Comparison of ENCODE assay signal across 11 cellular contexts in genomic region chr19:40365010-40365409, GRCh38. TPM values are rescaled to one million over a fixed set of nuclear protein-coding genes. Genes with fewer than 3 reads are reported as not detected.
A peak's percentile ranks its signal among the peaks of the same experiment; 100 is the strongest.
DNase-seq lines count a peak whose midpoint lies in the region; ATAC-seq, FAIRE-seq and TF ChIP-seq lines count a peak whose summit lies in the region.
"Had no signal": no experiment of that assay in that cellular context is flagged by ENCODE, and none has a peak within 500 bp of the region (broad histone marks: within the 10 kb centered on the region; RNA-seq: fewer than 3 reads in every experiment).

No MANE protein-coding gene starts in this region.

- peak overlapping the region; percentile 77 for H3K4me3 Mint-ChIP-seq in mesothelial cell of epicardium

- H3K9me3 ChIP-seq in A549, result no peaks in the 10 kb centered on the region
- H3K9me3 ChIP-seq in HUES48 (ENCODE audit: control insufficient read depth, insufficient read depth, low read length), result no peaks in the 10 kb centered on the region
- no peaks in the 10 kb centered on the region for H3K9me3 ChIP-seq in GM12878 (replicated peaks; ENCODE audit: control insufficient read depth, insufficient read depth, low read length)

- H3K36me3 ChIP-seq in HUES48 (ENCODE audit: control insufficient read depth, insufficient read depth, low read length) (peaks cover 29% of the 10 kb centered on the region), GM12878 (ENCODE audit: control insufficient read depth in 2 of 2, insufficient read depth in 2 of 2, low read length in 1 of 2) (no peaks in the 10 kb centered on the region; a peak in 1 of 4 replicates)

- FAIRE-seq in A549 (lab: Jason Lieb, UNC) (peak; percentile 73), GM12878 (lab: Jason Lieb, UNC) (no peak)
- FAIRE-seq: TTC549 had no signal

- POLR2A ChIA-PET in A549 (lab: Yijun Ruan, JAX), result interaction anchor here (1.1 to 2.3 kb wide), 4 partner anchors 10 to 61 kb away, joined by 5 to 8 read pairs (median 6); partner anchors contain the start of genes C19orf47, PLD3 and SERTAD1
- POLR2A ChIA-PET in GM12878 (lab: Charles Lee), result interaction anchor here (0.7 to 0.8 kb wide), 2 partner anchors 17 to 1017 kb away, joined by 3 to 5 read pairs; partner anchors contain the start of genes C19orf47 and PLD3

- no peaks in the 10 kb centered on the region for H3K79me2 ChIP-seq in GM12878 (ENCODE audit: control insufficient read depth, insufficient read depth, low read length)

- TF ChIP-seq POLR2A in A549 (IDR thresholded peaks at IDR 0.05; ENCODE audit: low read length) (no peak), GM12878 (IDR thresholded peaks at IDR 0.05; ENCODE audit: low read depth, low read length) (no peak)

- H3K27ac ChIP-seq in A549 (no peak overlapping the region; a peak in 1 of 6 replicates), HUES48 (ENCODE audit: low read depth, low read length) (no peak overlapping the region), GM12878 (ENCODE audit: control insufficient read depth, insufficient read depth) (no peak overlapping the region)

- no peaks in the 10 kb centered on the region for H4K20me1 ChIP-seq in GM12878 (ENCODE audit: control insufficient read depth, insufficient read depth)

- CTCF ChIA-PET in A549 (lab: Yijun Ruan, JAX), result interaction anchor here (0.6 to 5.5 kb wide), 13 partner anchors 9 to 170 kb away, joined by 3 to 36 read pairs (median 4); partner anchors contain the start of genes C19orf47 and PLD3
- CTCF ChIA-PET in GM12878 (lab: Yijun Ruan, JAX), result no interaction called here

- H3K27me3 Mint-ChIP-seq in mesothelial cell of epicardium (ENCODE audit: low read depth), result no peaks in the 10 kb centered on the region

- ATAC-seq in A549 (no peak), GM12878 (no peak), left cardiac atrium (no peak)

- H3K9ac ChIP-seq in HUES48 (ENCODE audit: low read depth, low read length), result peak overlapping the region; percentile 48; the same call in 1 of the 2 replicates
- H3K9ac ChIP-seq in GM12878 (ENCODE audit: control insufficient read depth, insufficient read depth, low read length), result no peak overlapping the region

- H3K4me2 ChIP-seq in A549 (peak overlapping the region; percentile 56), GM12878 (ENCODE audit: control insufficient read depth, insufficient read depth) (peak overlapping the region; percentile 31; the same call in 1 of the 2 replicates)

- TF ChIP-seq CTCF in A549 (IDR thresholded peaks at IDR 0.05) (no peak), GM12878 (IDR thresholded peaks at IDR 0.05 in 2 of 3, conservative IDR thresholded peaks at IDR 0.05 in 1 of 3; ENCODE audit: control insufficient read depth in 2 of 3, extremely low read depth in 1 of 3, insufficient read depth in 1 of 3, low read depth in 3 of 3, low read length in 3 of 3) (no peak), mesothelial cell of epicardium (IDR thresholded peaks at IDR 0.05; ENCODE audit: unreplicated experiment) (no peak)

- peak overlapping the region; percentile 91 for H3K27ac Mint-ChIP-seq in mesothelial cell of epicardium

- peaks cover 3% of the 10 kb centered on the region for H3K36me3 Mint-ChIP-seq in mesothelial cell of epicardium

- SMC1A ChIA-PET in GM12878 (lab: Charles Lee; ENCODE audit: uncharacterized antibody, unreplicated experiment), result interaction anchor here (2.1 kb wide), 1 partner anchor 8 kb away, joined by 4 read pairs; no protein-coding TSS in a partner anchor

- H3K9me3 Mint-ChIP-seq in mesothelial cell of epicardium, result no peaks in the 10 kb centered on the region

- no TSS peak for BruUV-seq in GM12878 (replicated peaks; lab: Mats Ljungman, UMichigan)

- H2AFZ ChIP-seq in GM12878 (ENCODE audit: control insufficient read depth, low read depth, low read length), result no peak overlapping the region; the same call in 1 of the 2 replicates

- no peak for TF ChIP-seq EP300 in A549 (IDR thresholded peaks at IDR 0.05)
- no peak for TF ChIP-seq EP300 in GM12878 (IDR thresholded peaks at IDR 0.05; ENCODE audit: borderline replicate concordance in 1 of 2, control insufficient read depth in 1 of 2, low read depth in 2 of 2, low read length in 2 of 2)

- peaks cover 21% of the 10 kb centered on the region for H3K4me1 Mint-ChIP-seq in mesothelial cell of epicardium

- in situ Hi-C loops in GM12878 (cut with MboI), result no loop called here

- RAD21 ChIA-PET in GM12878 (lab: Charles Lee; ENCODE audit: unreplicated experiment), result no interaction called here

- peak overlapping the region; percentile 31 for H3K4me3 ChIP-seq in A549
- H3K4me3 ChIP-seq in HUES48 (ENCODE audit: low read depth, low read length), result peak overlapping the region; percentile 58
- 0 out of 2 replicates have a peak overlapping the region, but pooled peaks have one; percentile 53 for H3K4me3 ChIP-seq in GM12878

- H3K27me3 ChIP-seq in HUES48 (ENCODE audit: control insufficient read depth, insufficient read depth, low read length) (no peaks in the 10 kb centered on the region), GM12878 (replicated peaks in 1 of 2; ENCODE audit: control insufficient read depth in 2 of 2, insufficient read depth in 2 of 2, low read length in 1 of 2) (no peaks in the 10 kb centered on the region)

- intact Hi-C loops in GM12878 (cut with micrococcal nuclease; ENCODE audit: unreplicated experiment) (no loop called here), left cardiac atrium (cut with DNase I) (no loop called here)

- DNase-seq in A549 (ENCODE audit: low read depth in 1 of 2, low spot score in 1 of 2) (no peak), GM12878 (ENCODE audit: low read depth, low spot score) (no peak), mesothelial cell of epicardium (ENCODE audit: low spot score in 2 of 2, unreplicated experiment in 2 of 2) (no peak), AG08395 (ENCODE audit: low spot score) (no peak), NCI-H1694 treated with DMSO at 0.1 percent for 48 hours (lab: John Stamatoyannopoulos, UW) (no peak), left cardiac atrium (no peak), NCI-H1694 (lab: John Stamatoyannopoulos, UW) (no peak)
- DNase-seq: activated gamma-delta T cell, COR-L47 had no signal

- 77% methylated on average over 3 of the region's 3 CpGs for WGBS in A549 (ENCODE audit: missing lambda C conversion rate)
- 67% methylated on average over 3 of the region's 3 CpGs for WGBS in GM12878 (ENCODE audit: insufficient coverage, insufficient replicate concordance, low lambda C conversion rate, missing lambda C conversion rate)

- TF ChIP-seq RAD21 in A549 (conservative IDR thresholded peaks at IDR 0.05 in 1 of 2, IDR thresholded peaks at IDR 0.05 in 1 of 2) (no peak), GM12878 (IDR thresholded peaks at IDR 0.05; ENCODE audit: insufficient read depth, low read depth, low read length) (no peak)

- H3K4me1 ChIP-seq in A549, result peaks cover 16% of the 10 kb centered on the region
- peaks cover 13% of the 10 kb centered on the region for H3K4me1 ChIP-seq in HUES48 (ENCODE audit: control insufficient read depth, insufficient read depth, low read length)
- no peaks in the 10 kb centered on the region for H3K4me1 ChIP-seq in GM12878 (ENCODE audit: control insufficient read depth, insufficient read depth, low read length)

RNA-seq across cellular contexts. Expression of gene PLD3, which starts 16.5 kb away (rescaled TPM):
- 290 and 350 TPM in 2 replicates for polyA plus RNA-seq in A549 (2011; rRNA removed)
- 322 and 419 TPM in 2 replicates for polyA plus RNA-seq in A549 (2012; cell fraction: cytosol; rRNA removed)
- polyA plus RNA-seq in A549 (2012; cell fraction: nucleus; rRNA removed), result 632 and 811 TPM in 2 replicates
- 215 to 283 TPM (median 265 TPM) in 3 replicates for polyA plus RNA-seq in A549 (2017; fragmentation: RNase III; extraction: RNeasy Plus Mini Kit Qiagen cat#74134 plus additional on column Dnase treatment)
- polyA minus RNA-seq in A549 (2011; rRNA and poly(A)+ RNA removed), result 244 and 264 TPM in 2 replicates
- total RNA-seq in GM12878 (2013; cell fraction: nucleolus; rRNA removed), result 96.7 and 106 TPM in 2 replicates
- 111 and 134 TPM in 2 replicates for total RNA-seq in GM12878 (2014; rRNA removed)
- total RNA-seq in GM12878 (2014; rRNA removed; fragmentation: Illumina TruSeq; extraction: Trizol), result 37.3 and 40.1 TPM in 2 replicates
- total RNA-seq in GM12878 (2021), result 113 and 118 TPM in 2 replicates
- polyA plus RNA-seq in GM12878 (2011; ENCODE audit: low read depth), result 52.4 TPM
- polyA plus RNA-seq in GM12878 (2011; rRNA removed), result 15.4 and 36.4 TPM in 2 replicates
- 40.7 and 44.1 TPM in 2 replicates for polyA plus RNA-seq in GM12878 (2011; cell fraction: cytosol; rRNA removed)
- 40.0 and 46.3 TPM in 2 replicates for polyA plus RNA-seq in GM12878 (2011; cell fraction: nucleus; rRNA removed)
- polyA plus RNA-seq in GM12878 (2012), result 104 and 139 TPM in 2 replicates
- 11.5 and 47.7 TPM in 2 replicates for polyA plus RNA-seq in GM12878 (2014; fragmentation: Illumina TruSeq; extraction: Trizol)
- polyA plus RNA-seq in GM12878 (2014; fragmentation: Nextera tagmentation; extraction: Ambion mirVana), result 1 to 10 TPM; 1.3 to 2.2 TPM
- 97.7 and 112 TPM in 2 replicates for polyA plus RNA-seq in GM12878 (2014; rRNA removed)
- polyA plus RNA-seq in GM12878 (2016; fragmentation: Nextera tagmentation; extraction: Ambion mirVana), result 100 to 1,000 TPM in 1 of 2 experiments, 10 to 100 TPM in 1; 99.6 to 110 TPM
- polyA minus RNA-seq in GM12878 (2011; rRNA and poly(A)+ RNA removed), result 20.5 and 35.5 TPM in 2 replicates
- polyA minus RNA-seq in GM12878 (2011; cell fraction: cytosol; rRNA and poly(A)+ RNA removed), result 17.6 and 30.8 TPM in 2 replicates
- 8.0 and 19.7 TPM in 2 replicates for polyA minus RNA-seq in GM12878 (2011; cell fraction: nucleus; rRNA and poly(A)+ RNA removed)
- 369 to 379 TPM (median 376 TPM) in 3 replicates for total RNA-seq in mesothelial cell of epicardium
- 100 to 1,000 TPM; 193 to 202 TPM for total RNA-seq in left cardiac atrium

RNA-seq across cellular contexts. Expression of gene C19orf47, which starts 16.8 kb away (rescaled TPM):
- 32.8 and 39.8 TPM in 2 replicates for polyA plus RNA-seq in A549 (2011; rRNA removed)
- polyA plus RNA-seq in A549 (2012; cell fraction: cytosol; rRNA removed), result 46.5 and 51.8 TPM in 2 replicates
- polyA plus RNA-seq in A549 (2012; cell fraction: nucleus; rRNA removed), result 39.7 and 43.7 TPM in 2 replicates
- 22.1 to 25.7 TPM (median 25.2 TPM) in 3 replicates for polyA plus RNA-seq in A549 (2017; fragmentation: RNase III; extraction: RNeasy Plus Mini Kit Qiagen cat#74134 plus additional on column Dnase treatment)
- 57.7 and 65.9 TPM in 2 replicates for polyA minus RNA-seq in A549 (2011; rRNA and poly(A)+ RNA removed)
- total RNA-seq in GM12878 (2013; cell fraction: nucleolus; rRNA removed), result 10.6 and 12.4 TPM in 2 replicates
- 16.1 and 19.9 TPM in 2 replicates for total RNA-seq in GM12878 (2014; rRNA removed)
- total RNA-seq in GM12878 (2014; rRNA removed; fragmentation: Illumina TruSeq; extraction: Trizol), result 5.2 and 6.6 TPM in 2 replicates
- 29.1 and 30.7 TPM in 2 replicates for total RNA-seq in GM12878 (2021)
- polyA plus RNA-seq in GM12878 (2011; ENCODE audit: low read depth), result 5.5 TPM
- polyA plus RNA-seq in GM12878 (2011; rRNA removed), result 8.4 and 20.4 TPM in 2 replicates
- polyA plus RNA-seq in GM12878 (2011; cell fraction: cytosol; rRNA removed), result 17.3 and 21.1 TPM in 2 replicates
- 18.4 and 23.6 TPM in 2 replicates for polyA plus RNA-seq in GM12878 (2011; cell fraction: nucleus; rRNA removed)
- 11.0 and 11.5 TPM in 2 replicates for polyA plus RNA-seq in GM12878 (2012)
- polyA plus RNA-seq in GM12878 (2014; fragmentation: Illumina TruSeq; extraction: Trizol), result 4.5 and 14.4 TPM in 2 replicates
- polyA plus RNA-seq in GM12878 (2014; fragmentation: Nextera tagmentation; extraction: Ambion mirVana), result 1 to 10 TPM in 1 of 2 experiments, under 1 TPM in 1; 0.11 to 2.0 TPM
- polyA plus RNA-seq in GM12878 (2014; rRNA removed), result 25.1 and 31.8 TPM in 2 replicates
- polyA plus RNA-seq in GM12878 (2016; fragmentation: Nextera tagmentation; extraction: Ambion mirVana), result 10 to 100 TPM; 25.0 to 26.6 TPM
- 25.5 and 38.3 TPM in 2 replicates for polyA minus RNA-seq in GM12878 (2011; rRNA and poly(A)+ RNA removed)
- 6.5 and 16.3 TPM in 2 replicates for polyA minus RNA-seq in GM12878 (2011; cell fraction: cytosol; rRNA and poly(A)+ RNA removed)
- 5.4 and 12.1 TPM in 2 replicates for polyA minus RNA-seq in GM12878 (2011; cell fraction: nucleus; rRNA and poly(A)+ RNA removed)
- 15.3 to 17.8 TPM (median 16.3 TPM) in 3 replicates for total RNA-seq in mesothelial cell of epicardium
- 100 to 1,000 TPM in 1 of 2 donors, 10 to 100 TPM in 1; 96.5 to 127 TPM for total RNA-seq in left cardiac atrium

RNA-seq across cellular contexts. Expression of gene HIPK4, which starts 25.0 kb away (rescaled TPM):
- polyA plus RNA-seq in A549 (2011; rRNA removed), result 0.18 and 0.19 TPM in 2 replicates
- 0.34 and 0.51 TPM in 2 replicates for polyA plus RNA-seq in A549 (2012; cell fraction: cytosol; rRNA removed)
- polyA plus RNA-seq in A549 (2012; cell fraction: nucleus; rRNA removed), result 1.1 TPM in 2 replicates
- 0.20 to 0.25 TPM (median 0.24 TPM) in 3 replicates for polyA plus RNA-seq in A549 (2017; fragmentation: RNase III; extraction: RNeasy Plus Mini Kit Qiagen cat#74134 plus additional on column Dnase treatment)
- polyA minus RNA-seq in A549 (2011; rRNA and poly(A)+ RNA removed), result 0.19 and 0.37 TPM in 2 replicates
- not detected in 2 replicates for total RNA-seq in GM12878 (2013; cell fraction: nucleolus; rRNA removed)
- total RNA-seq in GM12878 (2014; rRNA removed), result not detected in 2 replicates
- not detected in 2 replicates for total RNA-seq in GM12878 (2014; rRNA removed; fragmentation: Illumina TruSeq; extraction: Trizol)
- total RNA-seq in GM12878 (2021), result 0.13 TPM in 1 of 2 replicates, not detected in the other
- polyA plus RNA-seq in GM12878 (2011; ENCODE audit: low read depth), result not detected
- polyA plus RNA-seq in GM12878 (2011; rRNA removed), result not detected in 2 replicates
- not detected in 2 replicates for polyA plus RNA-seq in GM12878 (2011; cell fraction: cytosol; rRNA removed)
- not detected in 2 replicates for polyA plus RNA-seq in GM12878 (2011; cell fraction: nucleus; rRNA removed)
- 0.04 and 0.05 TPM in 2 replicates for polyA plus RNA-seq in GM12878 (2012)
- polyA plus RNA-seq in GM12878 (2014; fragmentation: Illumina TruSeq; extraction: Trizol), result not detected in 2 replicates
- polyA plus RNA-seq in GM12878 (2014; fragmentation: Nextera tagmentation; extraction: Ambion mirVana), result not detected
- polyA plus RNA-seq in GM12878 (2014; rRNA removed), result not detected in 2 replicates
- polyA plus RNA-seq in GM12878 (2016; fragmentation: Nextera tagmentation; extraction: Ambion mirVana), result under 1 TPM; 0.07 to 0.08 TPM
- polyA minus RNA-seq in GM12878 (2011; rRNA and poly(A)+ RNA removed), result not detected in 2 replicates
- polyA minus RNA-seq in GM12878 (2011; cell fraction: cytosol; rRNA and poly(A)+ RNA removed), result not detected in 2 replicates
- not detected in 2 replicates for polyA minus RNA-seq in GM12878 (2011; cell fraction: nucleus; rRNA and poly(A)+ RNA removed)
- total RNA-seq in mesothelial cell of epicardium, result 0.20 to 0.32 TPM (median 0.31 TPM) in 3 replicates
- under 1 TPM; 0.09 to 0.10 TPM for total RNA-seq in left cardiac atrium

RNA-seq across cellular contexts. Expression of gene PRX, which starts 48.2 kb away (rescaled TPM):
- polyA plus RNA-seq in A549 (2011; rRNA removed) (1.5 and 1.6 TPM in 2 replicates), A549 (2017; fragmentation: RNase III; extraction: RNeasy Plus Mini Kit Qiagen cat#74134 plus additional on column Dnase treatment) (1.3 to 1.8 TPM (median 1.8 TPM) in 3 replicates), GM12878 (2011; rRNA removed) (0.45 and 0.71 TPM in 2 replicates), GM12878 (2014; fragmentation: Illumina TruSeq; extraction: Trizol) (0.27 and 0.50 TPM in 2 replicates), GM12878 (2014; fragmentation: Nextera tagmentation; extraction: Ambion mirVana) (under 1 TPM in 1 of 2 experiments, not detected in 1; 0.02 TPM), GM12878 (2014; rRNA removed) (1.1 and 1.4 TPM in 2 replicates), GM12878 (2016; fragmentation: Nextera tagmentation; extraction: Ambion mirVana) (under 1 TPM; 0.12 to 0.29 TPM)
- 0.91 and 1.1 TPM in 2 replicates for polyA plus RNA-seq in A549 (2012; cell fraction: cytosol; rRNA removed)
- polyA plus RNA-seq in A549 (2012; cell fraction: nucleus; rRNA removed), result 1.7 and 1.8 TPM in 2 replicates
- polyA minus RNA-seq in A549 (2011; rRNA and poly(A)+ RNA removed), result 0.87 and 1.1 TPM in 2 replicates
- total RNA-seq in GM12878 (2013; cell fraction: nucleolus; rRNA removed), result 1.8 TPM in 2 replicates
- total RNA-seq in GM12878 (2014; rRNA removed) (0.98 and 1.1 TPM in 2 replicates), GM12878 (2014; rRNA removed; fragmentation: Illumina TruSeq; extraction: Trizol) (0.54 and 0.69 TPM in 2 replicates), GM12878 (2021) (1.2 and 1.3 TPM in 2 replicates), mesothelial cell of epicardium (4.7 to 5.2 TPM (median 5.2 TPM) in 3 replicates), left cardiac atrium (1 to 10 TPM; 2.8 to 3.6 TPM)
- polyA plus RNA-seq in GM12878 (2011; ENCODE audit: low read depth), result 0.51 TPM
- polyA plus RNA-seq in GM12878 (2011; cell fraction: cytosol; rRNA removed), result 0.88 and 0.97 TPM in 2 replicates
- 0.78 and 1.2 TPM in 2 replicates for polyA plus RNA-seq in GM12878 (2011; cell fraction: nucleus; rRNA removed)
- 1.2 and 1.3 TPM in 2 replicates for polyA plus RNA-seq in GM12878 (2012)
- polyA minus RNA-seq in GM12878 (2011; rRNA and poly(A)+ RNA removed), result 0.22 and 1.0 TPM in 2 replicates
- polyA minus RNA-seq in GM12878 (2011; cell fraction: cytosol; rRNA and poly(A)+ RNA removed), result 0.27 TPM in 1 of 2 replicates, not detected in the other
- polyA minus RNA-seq in GM12878 (2011; cell fraction: nucleus; rRNA and poly(A)+ RNA removed), result 0.24 and 0.38 TPM in 2 replicates
